Comparison of ENCODE assay signal across 23 cellular contexts in the genomic region with DNA sequence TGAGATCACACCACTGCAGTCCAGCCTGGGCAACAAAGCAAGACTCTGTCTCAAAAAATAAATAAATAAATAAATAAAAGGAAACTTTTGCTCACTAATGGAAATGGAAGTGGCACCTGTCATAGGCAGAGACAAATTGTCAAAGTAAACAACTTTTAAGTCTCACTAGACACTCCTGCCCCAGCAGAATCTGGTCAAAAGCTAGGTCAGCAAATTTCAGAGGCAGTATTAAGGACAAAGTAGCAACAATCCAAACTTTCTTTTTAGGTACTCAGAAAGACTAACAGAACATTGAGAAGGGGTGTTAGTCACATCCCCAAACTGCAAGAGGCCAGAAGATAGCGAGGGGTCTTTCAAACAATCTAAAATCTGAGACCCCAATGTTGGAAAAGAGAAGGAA.
"Had no signal": no experiment of that assay in that cellular context is flagged by ENCODE, and none has a peak within 500 bp of the region (broad histone marks: within the 10 kb centered on the region; RNA-seq: fewer than 3 reads in every experiment).

No MANE protein-coding gene starts in this region.

- H3K9ac ChIP-seq: KMS-11 had no signal

- H3K4me1 Mint-ChIP-seq: activated CD4-positive, alpha-beta T cell treated with anti-CD3 and anti-CD28 coated beads for 36 hours; activated CD4-positive, alpha-beta T cell treated with anti-CD3 and anti-CD28 coated beads, Interleukin-2, amount 10 ng/mL, durations not matched to agents 7 days and 5 days had no signal

- FAIRE-seq: bronchial epithelial cell, RCC 7860 had no signal

- H3K4me3 Mint-ChIP-seq: activated CD4-positive, alpha-beta T cell treated with anti-CD3 and anti-CD28 coated beads for 36 hours; activated CD4-positive, alpha-beta T cell treated with anti-CD3 and anti-CD28 coated beads, Interleukin-2, amount 10 ng/mL, durations not matched to agents 7 days and 5 days; activated CD8-positive, alpha-beta T cell treated with anti-CD3 and anti-CD28 coated beads, Interleukin-2, amount 10 ng/mL, durations not matched to agents 7 days and 5 days; activated naive CD4-positive, alpha-beta T cell treated with anti-CD3 and anti-CD28 coated beads for 36 hours; activated T-cell treated with anti-CD3 and anti-CD28 coated beads, Interleukin-2, amount 50 U/mL, for 4 hours; activated T-helper 1 cell treated with anti-CD3 and anti-CD28 coated beads, Interleukin-12 subunit alpha, Interleukin-12 subunit beta, Interleukin-2, Interleukin-4 antibody, amounts not matched to agents 30 ng/mL and 10 ng/mL and 1 ng/mL, durations not matched to agents 14 hours and 24 hours and 36 hours had no signal

- H2AFZ ChIP-seq: PC-9 had no signal

- H3K27ac ChIP-seq: KMS-11, PC-9 had no signal

- H3K36me3 Mint-ChIP-seq: activated naive CD4-positive, alpha-beta T cell treated with anti-CD3 and anti-CD28 coated beads, Interleukin-2, amount 50 U/mL, for 72 hours; brain had no signal

- H3K27ac Mint-ChIP-seq: activated CD4-positive, alpha-beta T cell treated with anti-CD3 and anti-CD28 coated beads for 36 hours; activated CD4-positive, alpha-beta T cell treated with anti-CD3 and anti-CD28 coated beads, Interleukin-2, amount 10 ng/mL, durations not matched to agents 7 days and 5 days; activated CD8-positive, alpha-beta T cell treated with anti-CD3 and anti-CD28 coated beads, Interleukin-2, amount 10 ng/mL, durations not matched to agents 7 days and 5 days; activated naive CD4-positive, alpha-beta T cell treated with anti-CD3 and anti-CD28 coated beads for 36 hours; activated naive CD4-positive, alpha-beta T cell treated with anti-CD3 and anti-CD28 coated beads, Interleukin-2, amount 50 U/mL, for 72 hours; activated T-helper 1 cell treated with anti-CD3 and anti-CD28 coated beads, Interleukin-12 subunit alpha, Interleukin-12 subunit beta, Interleukin-2, Interleukin-4 antibody, amounts not matched to agents 30 ng/mL and 10 ng/mL and 1 ng/mL, durations not matched to agents 14 hours and 24 hours and 36 hours had no signal

- H3K27me3 Mint-ChIP-seq: activated CD4-positive, alpha-beta T cell treated with anti-CD3 and anti-CD28 coated beads, Interleukin-2, amount 10 ng/mL, durations not matched to agents 7 days and 5 days had no signal

- DNase-seq: activated CD4-positive, alpha-beta T cell treated with anti-CD3 and anti-CD28 coated beads for 36 hours; activated CD4-positive, alpha-beta T cell treated with anti-CD3 and anti-CD28 coated beads, Interleukin-2, amount 10 ng/mL, durations not matched to agents 7 days and 5 days; activated CD4-positive, alpha-beta T cell treated with anti-CD3 and anti-CD28 coated beads, Interleukin-2, amount 50 U/mL, for 48 hours; activated CD8-positive, alpha-beta T cell treated with anti-CD3 and anti-CD28 coated beads, Interleukin-2, amount 10 ng/mL, durations not matched to agents 7 days and 5 days; activated gamma-delta T cell treated with Interleukin-2 at 50 U/mL for 16 hours; activated naive CD4-positive, alpha-beta T cell treated with anti-CD3 and anti-CD28 coated beads for 36 hours; activated T-cell treated with anti-CD3 and anti-CD28 coated beads, Interleukin-2, amount 50 U/mL, for 4 hours; anterior cingulate cortex; caudate nucleus; NCI-H1417 treated with DMSO at 0.1 percent for 48 hours; NCI-H1694; NCI-H2081 treated with DMSO at 0.1 percent for 48 hours; NCI-H524 treated with DMSO at 0.1 percent for 48 hours; NK-92 treated with Interleukin-12 subunit alpha and Interleukin-12 subunit beta, amount 100 ng/mL, for 24 hours; PC-9; Right ventricle myocardium superior; T1000 had no signal

- ATAC-seq: activated CD4-positive, alpha-beta T cell treated with anti-CD3 and anti-CD28 coated beads for 36 hours; activated CD8-positive, alpha-beta T cell treated with anti-CD3 and anti-CD28 coated beads, Interleukin-2, amount 10 ng/mL, durations not matched to agents 7 days and 5 days; activated naive CD4-positive, alpha-beta T cell treated with anti-CD3 and anti-CD28 coated beads, Interleukin-2, amount 50 U/mL, for 72 hours; activated T-cell treated with anti-CD3 and anti-CD28 coated beads, Interleukin-2, amount 50 U/mL, for 4 hours had no signal

- H3K4me3 ChIP-seq: PC-9 had no signal

- H3K9me3 Mint-ChIP-seq: activated CD4-positive, alpha-beta T cell treated with anti-CD3 and anti-CD28 coated beads, Interleukin-2, amount 10 ng/mL, durations not matched to agents 7 days and 5 days; activated naive CD4-positive, alpha-beta T cell treated with anti-CD3 and anti-CD28 coated beads for 36 hours; activated naive CD4-positive, alpha-beta T cell treated with anti-CD3 and anti-CD28 coated beads, Interleukin-2, amount 50 U/mL, for 72 hours; activated T-cell treated with anti-CD3 and anti-CD28 coated beads, Interleukin-2, amount 50 U/mL, for 4 hours; activated T-helper 1 cell treated with anti-CD3 and anti-CD28 coated beads, Interleukin-12 subunit alpha, Interleukin-12 subunit beta, Interleukin-2, Interleukin-4 antibody, amounts not matched to agents 30 ng/mL and 10 ng/mL and 1 ng/mL, durations not matched to agents 14 hours and 24 hours and 36 hours had no signal

- H3K4me2 ChIP-seq: KMS-11, PC-9 had no signal
